Comparison of ENCODE assay signal across 1 cellular context in genomic region chr11:69905611-69906452, GRCh38.
TF ChIP-seq lines count a peak whose summit lies in the region.

No MANE protein-coding gene starts in this region.

TF ChIP-seq in K562, 482 proteins besides CTCF, POLR2A, EP300 and RAD21 (continued from another document and continues in another):
- TF ChIP-seq HIVEP1 (CRISPR knock-in tag; IDR thresholded peaks at IDR 0.05) (no peak), IRF9 (tag; IDR thresholded peaks at IDR 0.05) (no peak), E4F1 (CRISPR knock-in tag; IDR thresholded peaks at IDR 0.05; ENCODE audit: borderline replicate concordance) (no peak), NR2C2 (CRISPR knock-in tag; IDR thresholded peaks at IDR 0.05) (no peak), NR2C2 (tag; IDR thresholded peaks at IDR 0.05) (no peak), ZNF282 (CRISPR knock-in tag; IDR thresholded peaks at IDR 0.05) (no peak), ZNF444 (CRISPR knock-in tag; IDR thresholded peaks at IDR 0.05) (no peak), HOMEZ (CRISPR knock-in tag; IDR thresholded peaks at IDR 0.05) (no peak), KAT2B (IDR thresholded peaks at IDR 0.05; ENCODE audit: low read depth, low read length) (no peak), HDGF (IDR thresholded peaks at IDR 0.05) (no peak), KAT8 (IDR thresholded peaks at IDR 0.05; ENCODE audit: low read depth) (no peak), CREB1 (IDR thresholded peaks at IDR 0.05) (peak; percentile 44; the same call in 1 of the 2 replicates), CREB1 (CRISPR knock-in tag; IDR thresholded peaks at IDR 0.05) (peak; percentile 28; the same call in 1 of the 2 replicates), YBX1 (IDR thresholded peaks at IDR 0.05) (no peak), ZNF140 (CRISPR knock-in tag; IDR thresholded peaks at IDR 0.05) (no peak), SOX6 (IDR thresholded peaks at IDR 0.05) (peak; percentile 88), ZNF639 (CRISPR knock-in tag; conservative IDR thresholded peaks at IDR 0.05 in 1 of 2, IDR thresholded peaks at IDR 0.05 in 1 of 2) (peak in 1 of 2 experiments; percentile 86; a peak in 2 of 4 replicates), ELF2 (CRISPR knock-in tag; IDR thresholded peaks at IDR 0.05) (no peak), ETS2 (tag; IDR thresholded peaks at IDR 0.05; ENCODE audit: borderline replicate concordance, poor library complexity, severe bottlenecking) (no peak), TRIM25 (IDR thresholded peaks at IDR 0.05; ENCODE audit: borderline replicate concordance) (no peak), SIN3B (IDR thresholded peaks at IDR 0.05; ENCODE audit: low read depth) (no peak), BRD9 (IDR thresholded peaks at IDR 0.05; ENCODE audit: low read depth, partially characterized antibody) (no peak), ZBTB40 (IDR thresholded peaks at IDR 0.05) (no peak), ZBTB40 (CRISPR knock-in tag; IDR thresholded peaks at IDR 0.05) (no peak), NR0B1 (IDR thresholded peaks at IDR 0.05; ENCODE audit: partially characterized antibody) (no peak), SREBF1 (IDR thresholded peaks at IDR 0.05; ENCODE audit: borderline replicate concordance, low read depth, low read length) (no peak), ILK (tag; IDR thresholded peaks at IDR 0.05; ENCODE audit: borderline replicate concordance, low read depth) (no peak), BMI1 (IDR thresholded peaks at IDR 0.05; ENCODE audit: low read length) (no peak), ZEB2 (IDR thresholded peaks at IDR 0.05) (no peak), NFRKB (IDR thresholded peaks at IDR 0.05; ENCODE audit: low read depth) (no peak), BRF1 (IDR thresholded peaks at IDR 0.05; ENCODE audit: borderline replicate concordance, extremely low read depth, insufficient read length) (no peak), TFAP4 (CRISPR knock-in tag; IDR thresholded peaks at IDR 0.05; ENCODE audit: borderline replicate concordance) (peak; percentile 57; the same call in 1 of the 2 replicates), BCOR (IDR thresholded peaks at IDR 0.05) (peak; percentile 90), NR2F6 (CRISPR knock-in tag; IDR thresholded peaks at IDR 0.05) (no peak), ZNF584 (CRISPR knock-in tag; IDR thresholded peaks at IDR 0.05; ENCODE audit: low read depth) (peak; percentile 66; the same call in 1 of the 2 replicates), NELFE (IDR thresholded peaks at IDR 0.05; ENCODE audit: insufficient read depth, insufficient read length) (no peak), KLF13 (tag; IDR thresholded peaks at IDR 0.05; ENCODE audit: borderline replicate concordance, low read depth) (no peak), ZNF143 (CRISPR knock-in tag; IDR thresholded peaks at IDR 0.05) (no peak), GABPA (tag; conservative IDR thresholded peaks at IDR 0.05; ENCODE audit: low read depth) (no peak), ZBTB5 (IDR thresholded peaks at IDR 0.05) (no peak), NFYB (IDR thresholded peaks at IDR 0.05; ENCODE audit: extremely low read depth, insufficient read length) (no peak), KLF10 (CRISPR knock-in tag; IDR thresholded peaks at IDR 0.05) (no peak), GATA2 (CRISPR knock-in tag; IDR thresholded peaks at IDR 0.05) (peak; percentile 98)
